ENCODE assay signal across 1 cellular context in genomic region chr20:35305682-35306556, GRCh38.
TF ChIP-seq lines count a peak whose summit lies in the region.

No MANE protein-coding gene starts in this region.

TF ChIP-seq in HEK293, 187 proteins besides CTCF, POLR2A, EP300 and RAD21 (continued from another document):
- TF ChIP-seq PRDM10 (tag by site-specific recombination; IDR thresholded peaks at IDR 0.05) (0 out of 2 replicates have a peak, but pooled peaks have one; percentile 45), ZNF341 (tag by site-specific recombination; IDR thresholded peaks at IDR 0.05; ENCODE audit: low read depth) (peak; percentile 79), ZNF133 (tag by site-specific recombination; IDR thresholded peaks at IDR 0.05) (no peak), IKZF3 (tag by site-specific recombination; IDR thresholded peaks at IDR 0.05) (peak; percentile 14; the same call in 1 of the 2 replicates), RBAK (tag by site-specific recombination; IDR thresholded peaks at IDR 0.05) (no peak), ZNF692 (tag by site-specific recombination; IDR thresholded peaks at IDR 0.05) (peak; percentile 85), ZIC2 (tag by site-specific recombination; IDR thresholded peaks at IDR 0.05) (peak; percentile 98), KLF16 (tag by site-specific recombination; IDR thresholded peaks at IDR 0.05) (no peak), PATZ1 (tag by site-specific recombination; IDR thresholded peaks at IDR 0.05) (peak; percentile 34; the same call in 1 of the 2 replicates), WT1 (tag by site-specific recombination; IDR thresholded peaks at IDR 0.05) (no peak), ZNF747 (tag by site-specific recombination; IDR thresholded peaks at IDR 0.05) (no peak), ZNF629 (tag by site-specific recombination; IDR thresholded peaks at IDR 0.05) (peak; percentile 89), ZNF324 (tag by site-specific recombination; IDR thresholded peaks at IDR 0.05) (peak; percentile 78; the same call in 1 of the 2 replicates), GLIS1 (tag by site-specific recombination; IDR thresholded peaks at IDR 0.05) (peak; percentile 83), ZNF302 (tag by site-specific recombination; IDR thresholded peaks at IDR 0.05; ENCODE audit: low read depth) (no peak), SP3 (tag by site-specific recombination; IDR thresholded peaks at IDR 0.05) (peak; percentile 43; the same call in 1 of the 2 replicates), ZBTB20 (tag by site-specific recombination; IDR thresholded peaks at IDR 0.05) (peak; percentile 61), ZNF704 (tag by site-specific recombination; IDR thresholded peaks at IDR 0.05) (no peak), ZBTB21 (tag by site-specific recombination; IDR thresholded peaks at IDR 0.05) (peak; percentile 61; the same call in 1 of the 2 replicates), ZNF184 (tag by site-specific recombination; IDR thresholded peaks at IDR 0.05) (no peak), ZBTB17 (tag by site-specific recombination; IDR thresholded peaks at IDR 0.05) (0 out of 2 replicates have a peak, but pooled peaks have one; percentile 4), MYNN (tag by site-specific recombination; IDR thresholded peaks at IDR 0.05; ENCODE audit: borderline replicate concordance) (no peak), ZEB2 (tag by site-specific recombination; IDR thresholded peaks at IDR 0.05) (peak; percentile 81), ZNF561 (tag by site-specific recombination; IDR thresholded peaks at IDR 0.05; ENCODE audit: borderline replicate concordance) (no peak), GLI2 (tag by site-specific recombination; IDR thresholded peaks at IDR 0.05; ENCODE audit: borderline replicate concordance, low read depth) (0 out of 2 replicates have a peak, but pooled peaks have one; percentile 14), GLIS2 (tag by site-specific recombination; IDR thresholded peaks at IDR 0.05) (peak; percentile 81), ELK4 (IDR thresholded peaks at IDR 0.05; ENCODE audit: borderline replicate concordance, low read depth, low read length) (no peak), FEZF1 (tag by site-specific recombination; IDR thresholded peaks at IDR 0.05) (peak; percentile 90), ZNF366 (tag by site-specific recombination; conservative IDR thresholded peaks at IDR 0.05) (peak; percentile 81), TSHZ1 (tag by site-specific recombination; IDR thresholded peaks at IDR 0.05; ENCODE audit: borderline replicate concordance) (peak; percentile 86; the same call in 1 of the 2 replicates), HIC1 (tag by site-specific recombination; IDR thresholded peaks at IDR 0.05) (peak; percentile 57), ZNF335 (tag by site-specific recombination; conservative IDR thresholded peaks at IDR 0.05) (peak; percentile 74), ZNF138 (tag by site-specific recombination; IDR thresholded peaks at IDR 0.05; ENCODE audit: borderline replicate concordance) (no peak), ZFP37 (tag by site-specific recombination; IDR thresholded peaks at IDR 0.05) (peak; percentile 77), ZNF571 (tag by site-specific recombination; IDR thresholded peaks at IDR 0.05) (no peak)
- TF ChIP-seq, protein P1, sequence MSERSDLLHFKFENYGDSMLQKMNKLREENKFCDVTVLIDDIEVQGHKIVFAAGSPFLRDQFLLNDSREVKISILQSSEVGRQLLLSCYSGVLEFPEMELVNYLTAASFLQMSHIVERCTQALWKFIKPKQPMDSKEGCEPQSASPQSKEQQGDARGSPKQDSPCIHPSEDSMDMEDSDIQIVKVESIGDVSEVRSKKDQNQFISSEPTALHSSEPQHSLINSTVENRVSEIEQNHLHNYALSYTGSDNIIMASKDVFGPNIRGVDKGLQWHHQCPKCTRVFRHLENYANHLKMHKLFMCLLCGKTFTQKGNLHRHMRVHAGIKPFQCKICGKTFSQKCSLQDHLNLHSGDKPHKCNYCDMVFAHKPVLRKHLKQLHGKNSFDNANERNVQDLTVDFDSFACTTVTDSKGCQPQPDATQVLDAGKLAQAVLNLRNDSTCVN (tag by site-specific recombination; optimal IDR thresholded peaks at IDR 0.05): no peak
- TF ChIP-seq, protein P2, sequence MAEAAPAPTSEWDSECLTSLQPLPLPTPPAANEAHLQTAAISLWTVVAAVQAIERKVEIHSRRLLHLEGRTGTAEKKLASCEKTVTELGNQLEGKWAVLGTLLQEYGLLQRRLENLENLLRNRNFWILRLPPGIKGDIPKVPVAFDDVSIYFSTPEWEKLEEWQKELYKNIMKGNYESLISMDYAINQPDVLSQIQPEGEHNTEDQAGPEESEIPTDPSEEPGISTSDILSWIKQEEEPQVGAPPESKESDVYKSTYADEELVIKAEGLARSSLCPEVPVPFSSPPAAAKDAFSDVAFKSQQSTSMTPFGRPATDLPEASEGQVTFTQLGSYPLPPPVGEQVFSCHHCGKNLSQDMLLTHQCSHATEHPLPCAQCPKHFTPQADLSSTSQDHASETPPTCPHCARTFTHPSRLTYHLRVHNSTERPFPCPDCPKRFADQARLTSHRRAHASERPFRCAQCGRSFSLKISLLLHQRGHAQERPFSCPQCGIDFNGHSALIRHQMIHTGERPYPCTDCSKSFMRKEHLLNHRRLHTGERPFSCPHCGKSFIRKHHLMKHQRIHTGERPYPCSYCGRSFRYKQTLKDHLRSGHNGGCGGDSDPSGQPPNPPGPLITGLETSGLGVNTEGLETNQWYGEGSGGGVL (tag by site-specific recombination; IDR thresholded peaks at IDR 0.05): peak; percentile 55
- TF ChIP-seq, protein P3, sequence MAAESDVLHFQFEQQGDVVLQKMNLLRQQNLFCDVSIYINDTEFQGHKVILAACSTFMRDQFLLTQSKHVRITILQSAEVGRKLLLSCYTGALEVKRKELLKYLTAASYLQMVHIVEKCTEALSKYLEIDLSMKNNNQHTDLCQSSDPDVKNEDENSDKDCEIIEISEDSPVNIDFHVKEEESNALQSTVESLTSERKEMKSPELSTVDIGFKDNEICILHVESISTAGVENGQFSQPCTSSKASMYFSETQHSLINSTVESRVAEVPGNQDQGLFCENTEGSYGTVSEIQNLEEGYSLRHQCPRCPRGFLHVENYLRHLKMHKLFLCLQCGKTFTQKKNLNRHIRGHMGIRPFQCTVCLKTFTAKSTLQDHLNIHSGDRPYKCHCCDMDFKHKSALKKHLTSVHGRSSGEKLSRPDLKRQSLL (tag by site-specific recombination; IDR thresholded peaks at IDR 0.05): peak; percentile 81
TF ChIP-seq in HEK293: peak in this region for 37.
